Comparison of ENCODE assay signal across 8 cellular contexts in genomic region chr13:27952931-27953670, GRCh38. TPM values are rescaled to one million over a fixed set of nuclear protein-coding genes. Genes with fewer than 3 reads are reported as not detected.
DNase-seq lines count a peak whose midpoint lies in the region; ATAC-seq, FAIRE-seq and TF ChIP-seq lines count a peak whose summit lies in the region.

No MANE protein-coding gene starts in this region.

- no peak for TF ChIP-seq CTCF in BJ (IDR thresholded peaks at IDR 0.05; ENCODE audit: insufficient read depth, low read depth, low read length)
- TF ChIP-seq CTCF in body of pancreas (IDR thresholded peaks at IDR 0.05): no peak

- no peak overlapping the region for H3K9ac ChIP-seq in muscle layer of colon (ENCODE audit: low read length)

- POLR2A ChIA-PET in BJ (lab: Charles Lee): no interaction called here

- CTCF ChIA-PET in BJ (lab: Yijun Ruan, JAX): interaction anchor here (0.6 to 2.8 kb wide), 25 partner anchors 7 to 1006 kb away, joined by 3 to 27 read pairs (median 6); partner anchors contain the start of gene CDX2

- FAIRE-seq in RCC 7860 (lab: Jason Lieb, UNC): no peak

- peak; percentile 12 for ATAC-seq in HG02763 (IDR thresholded peaks at IDR 0.05; ENCODE audit: unreplicated experiment)
- peak; percentile 76 for ATAC-seq in body of pancreas

- H3K36me3 ChIP-seq in BJ (ENCODE audit: control insufficient read depth, insufficient read depth, low read length) (no peaks in the 10 kb centered on the region), body of pancreas (replicated peaks in 1 of 2; ENCODE audit: insufficient read depth in 1 of 2, low read depth in 2 of 2) (no peaks in the 10 kb centered on the region), muscle layer of colon (ENCODE audit: insufficient read depth, low read length) (no peaks in the 10 kb centered on the region)

- intact Hi-C loops in body of pancreas (cut with DNase I): no loop called here

- peak in 2 of 3 donors; percentile 79 to 81 for TF ChIP-seq POLR2A in body of pancreas (IDR thresholded peaks at IDR 0.05)

- H3K27ac ChIP-seq in body of pancreas (peak overlapping the region; percentile 97 to 99 (median 98)), muscle layer of colon (ENCODE audit: low read depth, low read length) (no peak overlapping the region)

- no peaks in the 10 kb centered on the region for H3K9me3 ChIP-seq in body of pancreas
- no peaks in the 10 kb centered on the region for H3K9me3 ChIP-seq in muscle layer of colon (ENCODE audit: low read length)

- H3K27me3 ChIP-seq in BJ (ENCODE audit: control insufficient read depth, insufficient read depth, low read length) (peaks cover 13% of the 10 kb centered on the region), body of pancreas (no peaks in the 10 kb centered on the region), muscle layer of colon (ENCODE audit: control insufficient read depth in 1 of 2, insufficient read depth in 2 of 2, low read length in 2 of 2) (peaks cover 34 to 53% of the 10 kb centered on the region in 2 donors)

- 2% methylated on average over 20 to 27 of the region's 27 CpGs for WGBS in body of pancreas, 2 donors

- DNase-seq in BJ (ENCODE audit: low read depth) (no peak), body of pancreas (peak; percentile 80 to 88 (median 84)), medulla oblongata (ENCODE audit: extremely low spot score) (no peak), NCI-H2107 (lab: John Stamatoyannopoulos, UW) (no peak), RCC 7860 (ENCODE audit: low spot score) (no peak)
- DNase-seq in activated CD8-positive, alpha-beta memory T cell treated with anti-CD3 and anti-CD28 coated beads, Interleukin-2, amount 50 U/mL, for 48 hours: no peak

- H3K4me1 ChIP-seq in body of pancreas (peaks cover 50% of the 10 kb centered on the region), muscle layer of colon (ENCODE audit: insufficient read depth, low read length) (peaks cover 4% of the 10 kb centered on the region)

- H3K4me3 ChIP-seq in BJ (ENCODE audit: low read depth, low read length) (peak overlapping the region; percentile 36), body of pancreas (peak overlapping the region; percentile 21 to 40), muscle layer of colon (ENCODE audit: low read depth in 1 of 2, low read length in 2 of 2) (peak overlapping the region; percentile 41 to 47)

RNA-seq across cellular contexts. Expression of gene CDX2, which starts 16.0 kb away (rescaled TPM):
- polyA plus RNA-seq in BJ (2011; rRNA removed): not detected in 2 replicates
- polyA minus RNA-seq in BJ (2011; rRNA and poly(A)+ RNA removed): not detected in 2 replicates
- total RNA-seq in body of pancreas: 1 to 10 TPM; 1.3 to 1.6 TPM

RNA-seq across cellular contexts. Expression of gene PDX1, which starts 33.3 kb away (rescaled TPM):
- not detected in 2 replicates for polyA plus RNA-seq in BJ (2011; rRNA removed)
- polyA minus RNA-seq in BJ (2011; rRNA and poly(A)+ RNA removed): not detected in 2 replicates
- 10 to 100 TPM in 1 of 2 donors, 1 to 10 TPM in 1; 6.5 to 25.1 TPM for total RNA-seq in body of pancreas

RNA-seq across cellular contexts. Expression of gene URAD, which starts 35.4 kb away (rescaled TPM):
- not detected in 2 replicates for polyA plus RNA-seq in BJ (2011; rRNA removed)
- not detected in 2 replicates for polyA minus RNA-seq in BJ (2011; rRNA and poly(A)+ RNA removed)
- total RNA-seq in body of pancreas: not detected

Comparison
In these comparisons a context has a peak if more than half of its experiments do, and no peak if none do; other contexts are left out.
1. DNase-seq: peak in body of pancreas (4 of 4); none in BJ (single experiment), medulla oblongata (single experiment), NCI-H2107 (single experiment), RCC 7860 (single experiment) and activated CD8-positive, alpha-beta memory T cell treated with anti-CD3 and anti-CD28 coated beads, Interleukin-2, amount 50 U/mL, for 48 hours (single experiment).
2. Peak in every context shown above with its lines, with median percentiles within 50 percentile points of each other: H3K4me3 ChIP-seq.